7 cellular contexts compared by ENCODE assay signal in genomic region chr5:173010547-173011464, GRCh38. TPM values are rescaled to one million over a fixed set of nuclear protein-coding genes. Genes with fewer than 3 reads are reported as not detected.
DNase-seq lines count a peak whose midpoint lies in the region; ATAC-seq and TF ChIP-seq lines count a peak whose summit lies in the region.

No MANE protein-coding gene starts in this region.

- H3K4me3 ChIP-seq in HFF-Myc (replicated peaks; ENCODE audit: low read depth, low read length) (no peak overlapping the region), cardiac fibroblast (replicated peaks in 1 of 2; ENCODE audit: low read depth in 2 of 2, low read length in 2 of 2) (no peak overlapping the region), kidney epithelial cell (ENCODE audit: low read depth, low read length) (no peak overlapping the region)

- ATAC-seq in stimulated activated naive B cell treated with anti-CD40 and anti-IgM and Interleukin-4, amounts not matched to agents 10 μg/mL and 1 μg/mL and 100 μg/mL, for 72 hours (replicated peaks) = peak in 1 of 2 donors; percentile 31

- H3K27me3 ChIP-seq in kidney epithelial cell (ENCODE audit: control insufficient read depth, insufficient read depth, low read length) = no peaks in the 10 kb centered on the region

- TF ChIP-seq CTCF in HFF-Myc (IDR thresholded peaks at IDR 0.05; ENCODE audit: low read depth, low read length, missing control alignments) = peak; percentile 15
- TF ChIP-seq CTCF in cardiac fibroblast (IDR thresholded peaks at IDR 0.05; ENCODE audit: low read depth, low read length) = peak; percentile 39
- peak; percentile 28 for TF ChIP-seq CTCF in kidney epithelial cell (IDR thresholded peaks at IDR 0.05; ENCODE audit: insufficient read depth, low read length, poor library complexity, severe bottlenecking)

- H3K9me3 Mint-ChIP-seq in stimulated activated naive B cell treated with anti-CD40 and anti-IgM and Interleukin-4, amounts not matched to agents 10 μg/mL and 1 μg/mL and 100 μg/mL, for 72 hours = no peaks in the 10 kb centered on the region

- peak overlapping the region; percentile 74 for H3K27ac Mint-ChIP-seq in stimulated activated naive B cell treated with anti-CD40 and anti-IgM and Interleukin-4, amounts not matched to agents 10 μg/mL and 1 μg/mL and 100 μg/mL, for 72 hours

- no peaks in the 10 kb centered on the region for H3K27me3 Mint-ChIP-seq in stimulated activated naive B cell treated with anti-CD40 and anti-IgM and Interleukin-4, amounts not matched to agents 10 μg/mL and 1 μg/mL and 100 μg/mL, for 72 hours

- H3K4me3 Mint-ChIP-seq in stimulated activated naive B cell treated with anti-CD40 and anti-IgM and Interleukin-4, amounts not matched to agents 10 μg/mL and 1 μg/mL and 100 μg/mL, for 72 hours = no peak overlapping the region

- no peaks in the 10 kb centered on the region for H3K36me3 ChIP-seq in kidney epithelial cell (ENCODE audit: control insufficient read depth, insufficient read depth, low read length)

- DNase-seq in HFF-Myc (ENCODE audit: extremely low read depth, low read depth) (no peak), cardiac fibroblast (ENCODE audit: low read depth in 2 of 2) (peak; percentile 39 to 48), kidney epithelial cell (ENCODE audit: low read depth) (no peak), DMS79 (lab: John Stamatoyannopoulos, UW) (no peak), NCI-H2029 (lab: John Stamatoyannopoulos, UW) (no peak)
- DNase-seq in stimulated activated naive B cell treated with anti-CD40 and anti-IgM and Interleukin-4, amounts not matched to agents 10 μg/mL and 1 μg/mL and 100 μg/mL, for 72 hours = no peak
- no peak for DNase-seq in activated CD4-positive, alpha-beta T cell treated with anti-CD3 and anti-CD28 coated beads for 48 hours

- peaks cover 20 to 48% of the 10 kb centered on the region in 2 donors for H3K36me3 Mint-ChIP-seq in stimulated activated naive B cell treated with anti-CD40 and anti-IgM and Interleukin-4, amounts not matched to agents 10 μg/mL and 1 μg/mL and 100 μg/mL, for 72 hours

- H3K4me1 Mint-ChIP-seq in stimulated activated naive B cell treated with anti-CD40 and anti-IgM and Interleukin-4, amounts not matched to agents 10 μg/mL and 1 μg/mL and 100 μg/mL, for 72 hours = peaks cover 34 to 69% of the 10 kb centered on the region in 2 donors

RNA-seq across cellular contexts. Expression of gene ATP6V0E1, which starts 27.2 kb away (rescaled TPM):
- 171 and 178 TPM in 2 replicates for total RNA-seq in kidney epithelial cell

RNA-seq across cellular contexts. Expression of gene CREBRF, which starts 45.3 kb away (rescaled TPM):
- 11.4 and 13.1 TPM in 2 replicates for total RNA-seq in kidney epithelial cell

RNA-seq across cellular contexts. Expression of gene RPL26L1, which starts 51.6 kb away (rescaled TPM):
- total RNA-seq in kidney epithelial cell = 71.5 and 81.1 TPM in 2 replicates

Comparison
In these comparisons a context has a peak if more than half of its experiments do, and no peak if none do; other contexts are left out.
1. DNase-seq: peak in cardiac fibroblast (2 of 2); none in HFF-Myc (single experiment), kidney epithelial cell (single experiment), stimulated activated naive B cell treated with anti-CD40 and anti-IgM and Interleukin-4, amounts not matched to agents 10 μg/mL and 1 μg/mL and 100 μg/mL, for 72 hours (single experiment), DMS79 (single experiment), NCI-H2029 (single experiment) and activated CD4-positive, alpha-beta T cell treated with anti-CD3 and anti-CD28 coated beads for 48 hours (single experiment).
2. Peak in every context shown above with its lines, with median percentiles within 50 percentile points of each other: CTCF ChIP-seq.